Comparison of ENCODE assay signal across 12 cellular contexts in the genomic region with DNA sequence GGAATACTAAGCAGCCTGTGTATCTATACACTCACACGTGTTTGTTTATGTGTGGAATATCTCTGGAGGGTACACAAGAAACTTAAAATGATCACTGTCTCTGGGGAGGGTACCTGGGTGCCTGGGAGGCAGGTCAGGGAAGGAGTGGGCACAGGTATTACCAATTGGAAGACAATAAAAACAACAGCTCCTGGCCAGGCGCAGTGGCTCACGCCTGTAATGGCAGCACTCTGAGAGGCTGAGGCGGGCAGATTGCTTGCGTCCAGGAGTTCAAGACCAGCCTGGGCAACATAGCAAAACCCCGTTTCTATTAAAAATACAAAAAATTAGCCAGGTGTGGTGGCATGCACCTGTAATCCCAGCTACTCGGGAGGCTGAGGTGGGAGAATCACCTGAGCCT. TPM values are rescaled to one million over a fixed set of nuclear protein-coding genes. Genes with fewer than 3 reads are reported as not detected.
"Had no signal": no experiment of that assay in that cellular context is flagged by ENCODE, and none has a peak within 500 bp of the region (broad histone marks: within the 10 kb centered on the region; RNA-seq: fewer than 3 reads in every experiment).

No MANE protein-coding gene starts in this region.

RNA-seq across cellular contexts. Expression of a gene that starts 24.3 kb away (rescaled TPM):
- total RNA-seq: activated CD4-positive, alpha-beta T cell treated with anti-CD3 and anti-CD28 coated beads, Interleukin-2, amount 10 ng/mL, durations not matched to agents 24 days and 14 days; activated CD8-positive, alpha-beta memory T cell treated with anti-CD3 and anti-CD28 coated beads for 36 hours; activated CD8-positive, alpha-beta T cell treated with anti-CD3 and anti-CD28 coated beads for 36 hours; aorta; MCF 10A; OCI-LY7; PC-9; Right ventricle myocardium inferior; SK-MEL-5; T-cell; T-helper 2 cell treated with Interferon-gamma antibody and Interleukin-4, amounts not matched to agents 100 ng/mL and 5 ng/mL, for 36 hours had no signal
- polyA plus RNA-seq: aorta, IgD-negative memory B cell had no signal
